Comparison of ENCODE assay signal across 17 cellular contexts in the genomic region with DNA sequence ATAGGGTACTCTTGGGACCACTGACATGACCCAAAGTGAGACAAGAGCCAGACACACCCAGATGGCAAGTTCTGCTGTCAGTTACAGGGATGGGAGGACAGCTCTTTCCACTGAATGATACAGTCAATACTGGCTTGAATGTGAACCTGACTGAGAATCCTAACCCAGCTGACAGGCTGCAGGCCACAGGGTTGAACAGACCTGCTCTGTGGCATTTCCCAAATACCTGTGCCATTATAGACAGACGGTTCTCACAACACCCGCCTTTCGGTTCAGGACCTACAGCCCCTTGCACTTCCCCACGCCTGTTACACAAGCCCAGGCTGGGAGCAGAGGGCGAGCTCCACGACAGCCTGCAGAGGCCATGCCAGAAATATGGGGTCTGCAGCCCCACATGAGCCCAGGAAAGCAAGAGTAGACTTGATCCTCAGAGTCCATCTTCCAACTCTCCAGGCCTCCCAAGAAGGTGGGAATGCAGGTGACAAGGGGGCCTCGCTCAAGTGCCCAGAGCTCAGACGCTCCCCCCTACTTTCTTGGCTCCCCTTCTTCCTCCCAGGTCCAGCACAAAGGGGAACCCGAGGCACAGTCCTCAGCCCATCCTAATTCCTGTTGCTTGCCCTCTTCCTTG.
DNase-seq lines count a peak whose midpoint lies in the region; ATAC-seq, FAIRE-seq and TF ChIP-seq lines count a peak whose summit lies in the region.
"Had no signal": no experiment of that assay in that cellular context is flagged by ENCODE, and none has a peak within 500 bp of the region (broad histone marks: within the 10 kb centered on the region; RNA-seq: fewer than 3 reads in every experiment).

No MANE protein-coding gene starts in this region.

- H3K27me3 ChIP-seq in HepG2 (ENCODE audit: control insufficient read depth in 1 of 2, insufficient read depth in 2 of 2, low read length in 2 of 2) (no peaks in the 10 kb centered on the region), right lobe of liver (no peaks in the 10 kb centered on the region), keratinocyte (ENCODE audit: control insufficient read depth, extremely low read depth, insufficient read depth, low read length) (no peaks in the 10 kb centered on the region)
- H3K27me3 ChIP-seq: Peyer's patch had no signal

- dilution Hi-C loops in keratinocyte (cut with MboI; ENCODE audit: extremely low pct_ligation_motif_present, low sequenced_read_pairs): no loop called here

- H3K79me2 ChIP-seq in HepG2 (ENCODE audit: insufficient read depth, low read length) (peaks cover 94% of the 10 kb centered on the region), keratinocyte (ENCODE audit: control insufficient read depth, insufficient read depth, low read length) (peaks cover 94% of the 10 kb centered on the region)

- TF ChIP-seq CTCF in HepG2 (CRISPR knock-in tag; IDR thresholded peaks at IDR 0.05) (no peak), right lobe of liver (IDR thresholded peaks at IDR 0.05) (no peak), VCaP (conservative IDR thresholded peaks at IDR 0.05) (no peak), keratinocyte (optimal IDR thresholded peaks at IDR 0.05 in 1 of 3, IDR thresholded peaks at IDR 0.05 in 1 of 3, conservative IDR thresholded peaks at IDR 0.05 in 1 of 3; ENCODE audit: extremely low read depth in 1 of 3, insufficient read depth in 2 of 3, low read length in 3 of 3) (no peak)

- no peak for FAIRE-seq in HepG2 (lab: Jason Lieb, UNC)
- FAIRE-seq in keratinocyte (lab: Jason Lieb, UNC): peak; percentile 81

- no peak overlapping the region for H3K4me3 Mint-ChIP-seq in activated CD4-positive, alpha-beta memory T cell treated with anti-CD3 and anti-CD28 coated beads, Interleukin-2, amount 10 ng/mL, durations not matched to agents 7 days and 5 days
- H3K4me3 Mint-ChIP-seq: CD4-positive, alpha-beta memory T cell; IgD-negative memory B cell had no signal

- no peaks in the 10 kb centered on the region for H4K20me1 ChIP-seq in HepG2 (ENCODE audit: insufficient read depth, low read length)
- peaks cover 19% of the 10 kb centered on the region for H4K20me1 ChIP-seq in keratinocyte (ENCODE audit: control insufficient read depth, extremely low read depth, insufficient read depth, low read length)

- H3K4me1 ChIP-seq in HepG2 (ENCODE audit: insufficient read depth, low read length) (peaks cover 96% of the 10 kb centered on the region), right lobe of liver (no peaks in the 10 kb centered on the region), keratinocyte (ENCODE audit: control insufficient read depth, extremely low read depth, insufficient read depth, low read length) (peaks cover 24% of the 10 kb centered on the region)

- peak overlapping the region; percentile 9; the same call in 1 of the 2 replicates for H3K9ac ChIP-seq in HepG2 (ENCODE audit: insufficient read depth, low read depth, low read length)
- H3K9ac ChIP-seq in keratinocyte (ENCODE audit: control insufficient read depth, extremely low read depth, insufficient read depth, low read length): no peak overlapping the region

- H3K4me2 ChIP-seq in HepG2 (ENCODE audit: low read depth, low read length) (0 out of 2 replicates have a peak overlapping the region, but pooled peaks have one; percentile 14), keratinocyte (ENCODE audit: control insufficient read depth, extremely low read depth, insufficient read depth, low read depth, low read length) (no peak overlapping the region)

- CTCF ChIA-PET in HepG2 (lab: Yijun Ruan, JAX; ENCODE audit: low intra/inter-chr PET ratio, low total read pairs): no interaction called here
- CTCF ChIA-PET in activated CD4-positive, alpha-beta memory T cell treated with anti-CD3 and anti-CD28 coated beads, Interleukin-2, amount 10 ng/mL, durations not matched to agents 7 days and 5 days (lab: Charles Lee): no interaction called here

- H3K4me1 Mint-ChIP-seq in activated CD4-positive, alpha-beta memory T cell treated with anti-CD3 and anti-CD28 coated beads, Interleukin-2, amount 10 ng/mL, durations not matched to agents 7 days and 5 days: no peaks in the 10 kb centered on the region
- H3K4me1 Mint-ChIP-seq: IgD-negative memory B cell had no signal

- H3K9me3 ChIP-seq in HepG2 (ENCODE audit: low read length): no peaks in the 10 kb centered on the region
- no peaks in the 10 kb centered on the region for H3K9me3 ChIP-seq in right lobe of liver
- H3K9me3 ChIP-seq in keratinocyte (ENCODE audit: control insufficient read depth, low read depth, low read length): no peaks in the 10 kb centered on the region
- H3K9me3 ChIP-seq: Peyer's patch had no signal

- peaks cover 5% of the 10 kb centered on the region for H3K9me1 ChIP-seq in keratinocyte (ENCODE audit: control insufficient read depth, extremely low read depth, insufficient read depth, low read length)

- no peaks in the 10 kb centered on the region for H3K36me3 Mint-ChIP-seq in activated CD4-positive, alpha-beta memory T cell treated with anti-CD3 and anti-CD28 coated beads, Interleukin-2, amount 10 ng/mL, durations not matched to agents 7 days and 5 days (ENCODE audit: low read depth)
- H3K36me3 Mint-ChIP-seq: CD4-positive, alpha-beta memory T cell; IgD-negative memory B cell had no signal

- H3K36me3 ChIP-seq in HepG2 (replicated peaks in 1 of 2; ENCODE audit: control insufficient read depth in 1 of 2, insufficient read depth in 2 of 2, low read length in 2 of 2): no peaks in the 10 kb centered on the region
- no peaks in the 10 kb centered on the region for H3K36me3 ChIP-seq in right lobe of liver
- peaks cover 0 to 2% of the 10 kb centered on the region in 2 experiments for H3K36me3 ChIP-seq in keratinocyte (ENCODE audit: control insufficient read depth in 2 of 2, extremely low read depth in 1 of 2, insufficient read depth in 2 of 2, low read length in 2 of 2)
- H3K36me3 ChIP-seq: Peyer's patch had no signal

- H3K27me3 Mint-ChIP-seq in activated CD4-positive, alpha-beta memory T cell treated with anti-CD3 and anti-CD28 coated beads, Interleukin-2, amount 10 ng/mL, durations not matched to agents 7 days and 5 days: no peaks in the 10 kb centered on the region
- H3K27me3 Mint-ChIP-seq: CD4-positive, alpha-beta memory T cell had no signal

- 84% methylated on average over 9 of the region's 9 CpGs for WGBS in HepG2 (ENCODE audit: low lambda C conversion rate)
- WGBS in right lobe of liver (ENCODE audit: insufficient coverage, low coverage, low lambda C conversion rate, missing lambda C conversion rate): 80% methylated on average over 1 of the region's 9 CpGs

- H3K4me3 ChIP-seq in HepG2 (replicated peaks in 1 of 3; ENCODE audit: insufficient read depth in 1 of 3, low read depth in 2 of 3, low read length in 3 of 3) (no peak overlapping the region), right lobe of liver (no peak overlapping the region), keratinocyte (ENCODE audit: control insufficient read depth in 2 of 3, extremely low read depth in 1 of 3, insufficient read depth in 2 of 3, low read depth in 1 of 3, low read length in 3 of 3) (no peak overlapping the region)
- H3K4me3 ChIP-seq: Peyer's patch had no signal

- H2AFZ ChIP-seq in HepG2 (ENCODE audit: low read length) (no peak overlapping the region), keratinocyte (ENCODE audit: control insufficient read depth, low read length) (no peak overlapping the region)

- DNase-seq in HepG2 (ENCODE audit: low spot score): no peak
- no peak for DNase-seq in right lobe of liver
- DNase-seq in keratinocyte (ENCODE audit: low read depth, low spot score): no peak
- DNase-seq in 8988T: no peak
- DNase-seq in activated CD4-positive, alpha-beta memory T cell treated with anti-CD3 and anti-CD28 coated beads, Interleukin-2, amount 10 ng/mL, durations not matched to agents 7 days and 5 days: no peak
- DNase-seq: ACHN; CD4-positive, alpha-beta memory T cell; HCEC 1CT; MV-4-11; NCI-H1436; NCI-H345; NCI-H526 treated with DMSO at 0.1 percent for 48 hours; Peyer's patch; SHP77 treated with DMSO at 0.1 percent for 48 hours had no signal

- H3K27ac Mint-ChIP-seq in activated CD4-positive, alpha-beta memory T cell treated with anti-CD3 and anti-CD28 coated beads, Interleukin-2, amount 10 ng/mL, durations not matched to agents 7 days and 5 days: no peak overlapping the region
- H3K27ac Mint-ChIP-seq: CD4-positive, alpha-beta memory T cell; IgD-negative memory B cell had no signal

- H3K27ac ChIP-seq in HepG2 (ENCODE audit: extremely low read length, insufficient read depth, low read length) (no peak overlapping the region), right lobe of liver (no peak overlapping the region), VCaP (peak overlapping the region; percentile 83), keratinocyte (ENCODE audit: control insufficient read depth, insufficient read depth, low read length) (no peak overlapping the region)
- H3K27ac ChIP-seq: Peyer's patch had no signal

- POLR2A ChIA-PET in HepG2 (lab: Yijun Ruan, JAX): interaction anchor here (0.8 to 1.7 kb wide), 9 partner anchors 10 to 315 kb away, joined by 3 to 8 read pairs (median 4); a partner anchor contains a TSS
- POLR2A ChIA-PET in activated CD4-positive, alpha-beta memory T cell treated with anti-CD3 and anti-CD28 coated beads, Interleukin-2, amount 10 ng/mL, durations not matched to agents 7 days and 5 days (lab: Charles Lee): no interaction called here

- TF ChIP-seq EP300 in HepG2 (IDR thresholded peaks at IDR 0.05; ENCODE audit: low read depth in 2 of 2, low read length in 2 of 2): no peak
- no peak for TF ChIP-seq EP300 in HepG2 (CRISPR knock-in tag; IDR thresholded peaks at IDR 0.05; ENCODE audit: borderline replicate concordance)

- intact Hi-C loops in HepG2 (cut with micrococcal nuclease; ENCODE audit: unreplicated experiment): no loop called here
- intact Hi-C loops in right lobe of liver (cut with DNase I): no loop called here

- H3K9me3 Mint-ChIP-seq in activated CD4-positive, alpha-beta memory T cell treated with anti-CD3 and anti-CD28 coated beads, Interleukin-2, amount 10 ng/mL, durations not matched to agents 7 days and 5 days: no peaks in the 10 kb centered on the region

- TF ChIP-seq POLR2A in HepG2 (IDR thresholded peaks at IDR 0.05; ENCODE audit: insufficient read depth in 1 of 2, low read depth in 2 of 2, low read length in 2 of 2) (no peak), right lobe of liver (IDR thresholded peaks at IDR 0.05) (no peak)

- peak; percentile 39 for ATAC-seq in HepG2
- ATAC-seq in right lobe of liver: no peak
- no peak for ATAC-seq in GM19324 (IDR thresholded peaks at IDR 0.05; ENCODE audit: low FRiP score, unreplicated experiment)

- in situ Hi-C loops in HepG2 (cut with HindIII; ENCODE audit: extremely low pct_ligation_motif_present, low pct_unique_long_range_greater_than_20kb): no loop called here

- BruUV-seq in HepG2 (replicated peaks; lab: Mats Ljungman, UMichigan): no TSS peak

- TF ChIP-seq RAD21 in HepG2 (CRISPR knock-in tag; IDR thresholded peaks at IDR 0.05): no peak
